ENCODE assay signal across 18 cellular contexts in genomic region chr17:45260204-45260783, GRCh38. TPM values are rescaled to one million over a fixed set of nuclear protein-coding genes. Genes with fewer than 3 reads are reported as not detected.
DNase-seq lines count a peak whose midpoint lies in the region; ATAC-seq and TF ChIP-seq lines count a peak whose summit lies in the region.
"Had no signal": no experiment of that assay in that cellular context is flagged by ENCODE, and none has a peak within 500 bp of the region (broad histone marks: within the 10 kb centered on the region; RNA-seq: fewer than 3 reads in every experiment).

No MANE protein-coding gene starts in this region.

- H3K9me3 ChIP-seq in lower lobe of right lung, result no peaks in the 10 kb centered on the region
- H3K9me3 ChIP-seq: esophagus squamous epithelium had no signal

- peaks cover 20% of the 10 kb centered on the region for H3K4me1 ChIP-seq in lower lobe of right lung

- ATAC-seq in activated naive CD8-positive, alpha-beta T cell treated with anti-CD3 and anti-CD28 coated beads, Interleukin-2, amount 10 ng/mL, durations not matched to agents 7 days and 5 days (ENCODE audit: low read depth), result no peak
- ATAC-seq in memory B cell (ENCODE audit: low read depth), result no peak
- no peak for ATAC-seq in lower lobe of right lung

- no peaks in the 10 kb centered on the region for H3K9me3 Mint-ChIP-seq in activated naive CD4-positive, alpha-beta T cell treated with anti-CD3 and anti-CD28 coated beads, Interleukin-2, amount 50 U/mL, for 24 hours
- no peaks in the 10 kb centered on the region for H3K9me3 Mint-ChIP-seq in activated naive CD8-positive, alpha-beta T cell treated with anti-CD3 and anti-CD28 coated beads, Interleukin-2, amount 10 ng/mL, durations not matched to agents 7 days and 5 days
- no peaks in the 10 kb centered on the region for H3K9me3 Mint-ChIP-seq in memory B cell

- POLR2A ChIA-PET in activated naive CD8-positive, alpha-beta T cell treated with anti-CD3 and anti-CD28 coated beads, Interleukin-2, amount 10 ng/mL, durations not matched to agents 7 days and 5 days (lab: Charles Lee), result interaction anchor here (0.7 to 1.4 kb wide), 4 partner anchors 12 to 83 kb away, joined by 5 to 15 read pairs (median 6); no protein-coding TSS in a partner anchor

- no peak for DNase-seq in activated naive CD4-positive, alpha-beta T cell treated with Interleukin-2 at 50 U/mL for 16 hours
- DNase-seq in activated naive CD8-positive, alpha-beta T cell treated with anti-CD3 and anti-CD28 coated beads, Interleukin-2, amount 10 ng/mL, durations not matched to agents 7 days and 5 days, result no peak
- DNase-seq in memory B cell (ENCODE audit: low spot score in 2 of 2) (no peak), dedifferentiated amniotic fluid mesenchymal stem cell (ENCODE audit: extremely low spot score) (no peak), LoVo (ENCODE audit: low spot score) (no peak), lower lobe of right lung (no peak), DMS79 (lab: John Stamatoyannopoulos, UW) (no peak)
- DNase-seq: activated CD4-positive, CD25-positive, alpha-beta regulatory T cell; dermis blood vessel endothelial cell; DMS 273 treated with DMSO at 0.1 percent for 48 hours; esophagus squamous epithelium; hippocampal formation; KG1; NCI-H1417 treated with DMSO at 0.1 percent for 48 hours; NCI-H446; stimulated activated naive CD4-positive, alpha-beta T cell treated with Interleukin-2 at 50 U/mL for 16 hours had no signal

- peaks cover 1% of the 10 kb centered on the region for H3K36me3 Mint-ChIP-seq in activated naive CD4-positive, alpha-beta T cell treated with anti-CD3 and anti-CD28 coated beads, Interleukin-2, amount 50 U/mL, for 24 hours
- peaks cover 9% of the 10 kb centered on the region for H3K36me3 Mint-ChIP-seq in activated naive CD8-positive, alpha-beta T cell treated with anti-CD3 and anti-CD28 coated beads, Interleukin-2, amount 10 ng/mL, durations not matched to agents 7 days and 5 days
- H3K36me3 Mint-ChIP-seq in memory B cell, result peaks cover 3% of the 10 kb centered on the region

- H3K4me1 Mint-ChIP-seq in activated naive CD4-positive, alpha-beta T cell treated with anti-CD3 and anti-CD28 coated beads, Interleukin-2, amount 50 U/mL, for 24 hours, result peaks cover 56% of the 10 kb centered on the region
- peaks cover 28% of the 10 kb centered on the region for H3K4me1 Mint-ChIP-seq in activated naive CD8-positive, alpha-beta T cell treated with anti-CD3 and anti-CD28 coated beads, Interleukin-2, amount 10 ng/mL, durations not matched to agents 7 days and 5 days
- peaks cover 25% of the 10 kb centered on the region for H3K4me1 Mint-ChIP-seq in memory B cell

- TF ChIP-seq CTCF in lower lobe of right lung (IDR thresholded peaks at IDR 0.05), result no peak

- H3K4me3 ChIP-seq in lower lobe of right lung, result no peak overlapping the region
- H3K4me3 ChIP-seq: esophagus squamous epithelium had no signal

- H3K4me3 Mint-ChIP-seq in activated naive CD4-positive, alpha-beta T cell treated with anti-CD3 and anti-CD28 coated beads, Interleukin-2, amount 50 U/mL, for 24 hours, result no peak overlapping the region
- H3K4me3 Mint-ChIP-seq in activated naive CD8-positive, alpha-beta T cell treated with anti-CD3 and anti-CD28 coated beads, Interleukin-2, amount 10 ng/mL, durations not matched to agents 7 days and 5 days, result no peak overlapping the region
- no peak overlapping the region for H3K4me3 Mint-ChIP-seq in memory B cell

- H3K27me3 ChIP-seq in lower lobe of right lung (ENCODE audit: low read depth), result no peaks in the 10 kb centered on the region
- H3K27me3 ChIP-seq: esophagus squamous epithelium had no signal

- H3K27ac Mint-ChIP-seq in activated naive CD4-positive, alpha-beta T cell treated with anti-CD3 and anti-CD28 coated beads, Interleukin-2, amount 50 U/mL, for 24 hours, result peak overlapping the region; percentile 75
- H3K27ac Mint-ChIP-seq in activated naive CD8-positive, alpha-beta T cell treated with anti-CD3 and anti-CD28 coated beads, Interleukin-2, amount 10 ng/mL, durations not matched to agents 7 days and 5 days, result peak overlapping the region; percentile 92
- peak overlapping the region; percentile 61 for H3K27ac Mint-ChIP-seq in memory B cell

- H3K27ac ChIP-seq in lower lobe of right lung, result no peak overlapping the region
- H3K27ac ChIP-seq: esophagus squamous epithelium had no signal

- intact Hi-C loops in lower lobe of right lung (cut with DNase I), result no loop called here

- no peaks in the 10 kb centered on the region for H3K27me3 Mint-ChIP-seq in activated naive CD4-positive, alpha-beta T cell treated with anti-CD3 and anti-CD28 coated beads, Interleukin-2, amount 50 U/mL, for 24 hours
- H3K27me3 Mint-ChIP-seq in activated naive CD8-positive, alpha-beta T cell treated with anti-CD3 and anti-CD28 coated beads, Interleukin-2, amount 10 ng/mL, durations not matched to agents 7 days and 5 days, result no peaks in the 10 kb centered on the region
- no peaks in the 10 kb centered on the region for H3K27me3 Mint-ChIP-seq in memory B cell

- peaks cover 21% of the 10 kb centered on the region for H3K36me3 ChIP-seq in lower lobe of right lung

RNA-seq across cellular contexts. Expression of gene SPATA32, which starts 1.6 kb away (rescaled TPM):
- under 1 TPM; 0.53 to 0.65 TPM for total RNA-seq in activated naive CD8-positive, alpha-beta T cell treated with anti-CD3 and anti-CD28 coated beads, Interleukin-2, amount 10 ng/mL, durations not matched to agents 7 days and 5 days
- not detected for total RNA-seq in lower lobe of right lung
- total RNA-seq: dermis blood vessel endothelial cell, esophagus squamous epithelium, liver had no signal

RNA-seq across cellular contexts. Expression of gene FMNL1, which starts 38.6 kb away (rescaled TPM):
- total RNA-seq in activated naive CD8-positive, alpha-beta T cell treated with anti-CD3 and anti-CD28 coated beads, Interleukin-2, amount 10 ng/mL, durations not matched to agents 7 days and 5 days, result 100 to 1,000 TPM; 408 to 411 TPM
- total RNA-seq in lower lobe of right lung, result 87.0 TPM

RNA-seq across cellular contexts. Expression of gene MAP3K14, which starts 56.5 kb away (rescaled TPM):
- 10 to 100 TPM; 25.9 to 33.7 TPM for total RNA-seq in activated naive CD8-positive, alpha-beta T cell treated with anti-CD3 and anti-CD28 coated beads, Interleukin-2, amount 10 ng/mL, durations not matched to agents 7 days and 5 days
- 9.3 TPM for total RNA-seq in lower lobe of right lung
